In the genomic region with DNA sequence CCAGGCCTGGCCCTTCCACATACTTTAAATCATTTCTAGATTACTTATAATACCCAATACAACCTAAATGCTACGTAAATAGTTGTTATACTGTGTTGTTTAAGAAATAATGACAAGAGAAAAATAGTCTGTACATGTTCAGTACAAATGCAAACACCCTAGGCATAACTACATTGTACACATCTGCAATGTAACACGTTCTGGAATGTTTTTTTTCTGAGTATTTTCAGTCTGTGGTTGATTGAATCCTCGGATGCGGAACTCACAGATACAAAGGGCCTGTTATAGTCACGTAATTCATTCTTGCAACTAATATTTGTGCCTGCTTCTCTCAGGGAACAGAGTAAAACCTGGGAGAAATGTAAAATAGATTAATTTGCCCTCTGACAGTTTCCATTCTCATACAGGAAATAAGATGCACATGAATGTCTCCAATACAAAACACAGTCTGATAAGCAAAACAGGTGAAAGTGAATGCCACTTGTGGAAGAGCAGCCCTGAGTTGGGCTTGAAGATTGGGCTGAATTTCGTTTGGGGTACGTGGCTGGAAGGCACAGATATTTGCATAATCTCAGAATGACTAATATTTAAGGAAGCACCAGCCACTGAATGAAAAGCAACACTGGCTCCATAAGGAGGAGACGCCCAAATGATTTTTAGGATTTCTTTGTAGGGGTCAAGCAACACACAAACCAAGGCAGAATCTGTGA, we compare ENCODE assay signal across 12 cellular contexts. TPM values are rescaled to one million over a fixed set of nuclear protein-coding genes. Genes with fewer than 3 reads are reported as not detected.
A peak's percentile ranks its signal among the peaks of the same experiment; 100 is the strongest.
DNase-seq lines count a peak whose midpoint lies in the region; ATAC-seq, FAIRE-seq and TF ChIP-seq lines count a peak whose summit lies in the region.
"Had no signal": no experiment of that assay in that cellular context is flagged by ENCODE, and none has a peak within 500 bp of the region (broad histone marks: within the 10 kb centered on the region; RNA-seq: fewer than 3 reads in every experiment).

No MANE protein-coding gene starts in this region.

- no peak for FAIRE-seq in GM12892 (lab: Jason Lieb, UNC)
- FAIRE-seq: colon had no signal

- DNase-seq in left ventricle myocardium inferior = no peak
- no peak for DNase-seq in heart right ventricle
- DNase-seq in RWPE2 (ENCODE audit: low spot score) = no peak
- peak; percentile 49 for DNase-seq in fibroblast of peridontal ligament (ENCODE audit: extremely low read depth)
- DNase-seq in NCI-H1694 treated with DMSO at 0.1 percent for 48 hours (lab: John Stamatoyannopoulos, UW) = no peak
- DNase-seq in GM12892 (ENCODE audit: insufficient read length) = no peak
- DNase-seq in ascending aorta (ENCODE audit: low spot score in 2 of 2) = no peak
- no peak for DNase-seq in NCI-H446 (lab: John Stamatoyannopoulos, UW)
- DNase-seq: activated CD4-positive, CD25-positive, alpha-beta regulatory T cell; CD8-positive, alpha-beta memory T cell; MV-4-11 had no signal

- ATAC-seq in heart right ventricle (no peak), RWPE2 (ENCODE audit: low read depth) (peak; percentile 36)

- H3K4me1 ChIP-seq in left ventricle myocardium inferior = peaks cover 66% of the 10 kb centered on the region
- H3K4me1 ChIP-seq in heart right ventricle = peaks cover 3 to 51% (median 25%) of the 10 kb centered on the region in 9 donors
- peaks cover 10% of the 10 kb centered on the region for H3K4me1 ChIP-seq in RWPE2 (ENCODE audit: insufficient read depth, poor library complexity, severe bottlenecking)
- H3K4me1 ChIP-seq in ascending aorta = peaks cover 0 to 4% of the 10 kb centered on the region in 2 donors

- H3K27ac ChIP-seq in left ventricle myocardium inferior (replicated peaks) (peak overlapping the region; percentile 89), heart right ventricle (peak overlapping the region in 2 of 10 donors; percentile 15 to 84), RWPE2 (ENCODE audit: poor library complexity, severe bottlenecking) (peak overlapping the region; percentile 87), ascending aorta (no peak overlapping the region)

- 66 to 75% methylated on average over 8 of the region's 8 CpGs for WGBS in heart right ventricle, 2 donors

- H3K4me3 ChIP-seq in left ventricle myocardium inferior = no peak overlapping the region
- no peak overlapping the region for H3K4me3 ChIP-seq in heart right ventricle
- no peak overlapping the region for H3K4me3 ChIP-seq in RWPE2 (ENCODE audit: severe bottlenecking)
- H3K4me3 ChIP-seq in ascending aorta = no peak overlapping the region

- no peaks in the 10 kb centered on the region for H3K27me3 ChIP-seq in left ventricle myocardium inferior (ENCODE audit: low read depth)
- H3K27me3 ChIP-seq in heart right ventricle = no peaks in the 10 kb centered on the region
- no peaks in the 10 kb centered on the region for H3K27me3 ChIP-seq in RWPE2 (ENCODE audit: insufficient read depth, poor library complexity, severe bottlenecking)
- no peaks in the 10 kb centered on the region for H3K27me3 ChIP-seq in ascending aorta

- intact Hi-C loops in left ventricle myocardium inferior (cut with micrococcal nuclease) = no loop called here
- intact Hi-C loops in heart right ventricle (cut with DNase I) = no loop called here
- intact Hi-C loops in ascending aorta (cut with DNase I) = no loop called here

- TF ChIP-seq POLR2A in GM12892 (IDR thresholded peaks at IDR 0.05; ENCODE audit: low read depth, low read length) = no peak

- H3K9me3 ChIP-seq in left ventricle myocardium inferior (replicated peaks) (no peaks in the 10 kb centered on the region), heart right ventricle (no peaks in the 10 kb centered on the region), RWPE2 (ENCODE audit: severe bottlenecking) (no peaks in the 10 kb centered on the region), ascending aorta (no peaks in the 10 kb centered on the region)

- H3K36me3 ChIP-seq in left ventricle myocardium inferior (no peaks in the 10 kb centered on the region), heart right ventricle (no peaks in the 10 kb centered on the region), RWPE2 (ENCODE audit: low read depth) (no peaks in the 10 kb centered on the region), ascending aorta (no peaks in the 10 kb centered on the region)

- TF ChIP-seq CTCF in left ventricle myocardium inferior (IDR thresholded peaks at IDR 0.05; ENCODE audit: borderline replicate concordance) (no peak), heart right ventricle (IDR thresholded peaks at IDR 0.05) (no peak), RWPE2 (IDR thresholded peaks at IDR 0.05; ENCODE audit: poor library complexity, severe bottlenecking) (no peak), ascending aorta (IDR thresholded peaks at IDR 0.05) (no peak)

RNA-seq across cellular contexts. Expression of a gene that starts 19.1 kb away (rescaled TPM):
- total RNA-seq in left ventricle myocardium inferior (10.8 TPM), heart right ventricle (10 to 100 TPM in 5 of 10 donors, 1 to 10 TPM in 5; 6.9 to 16.9 (median 10.4) TPM), ascending aorta (7.5 TPM)
- polyA plus RNA-seq in heart right ventricle = 1 to 10 TPM; 3.8 to 9.2 TPM
- not detected for polyA plus RNA-seq in GM12892 (2012; ENCODE audit: missing spikeins)
- total RNA-seq: CD8-positive, alpha-beta memory T cell had no signal
- polyA plus RNA-seq: CD8-positive, alpha-beta memory T cell had no signal

RNA-seq across cellular contexts. Expression of a gene that starts 51.3 kb away (rescaled TPM):
- 8.5 TPM for total RNA-seq in left ventricle myocardium inferior
- 10 to 100 TPM in 2 of 10 donors, 1 to 10 TPM in 8; 6.8 to 11.4 (median 8.2) TPM for total RNA-seq in heart right ventricle
- 10 to 100 TPM in 1 of 2 donors, 1 to 10 TPM in 1; 5.6 to 10.5 TPM for polyA plus RNA-seq in heart right ventricle
- 12.2 TPM for polyA plus RNA-seq in GM12892 (2012; ENCODE audit: missing spikeins)
- 46.1 TPM for total RNA-seq in ascending aorta

Comparison
In these comparisons a context has a peak if more than half of its experiments do, and no peak if none do; other contexts are left out.
1. H3K27ac ChIP-seq: peak in left ventricle myocardium inferior (single experiment) and RWPE2 (single experiment); none in ascending aorta (0 of 2).